In genomic region chr6:26411751-26412150, GRCh38 we compare ENCODE assay signal across 18 cellular contexts. TPM values are rescaled to one million over a fixed set of nuclear protein-coding genes. Genes with fewer than 3 reads are reported as not detected.
DNase-seq lines count a peak whose midpoint lies in the region; ATAC-seq and TF ChIP-seq lines count a peak whose summit lies in the region.
"Had no signal": no experiment of that assay in that cellular context is flagged by ENCODE, and none has a peak within 500 bp of the region (broad histone marks: within the 10 kb centered on the region; RNA-seq: fewer than 3 reads in every experiment).

No MANE protein-coding gene starts in this region.

- no peaks in the 10 kb centered on the region for H3K9me3 ChIP-seq in breast epithelium
- H3K9me3 ChIP-seq in PC-3 (ENCODE audit: low read length), result no peaks in the 10 kb centered on the region
- H3K9me3 ChIP-seq: Caco-2, left ventricle myocardium inferior, upper lobe of right lung had no signal

- H3K4me2 ChIP-seq in PC-3 (ENCODE audit: low read length), result no peak overlapping the region

- BruUV-seq in MCF 10A (replicated peaks; lab: Mats Ljungman, UMichigan), result no TSS peak
- BruUV-seq in PC-3 (replicated peaks; lab: Mats Ljungman, UMichigan), result no TSS peak

- H3K4me3 ChIP-seq in breast epithelium, result no peak overlapping the region
- no peak overlapping the region for H3K4me3 ChIP-seq in PC-3 (ENCODE audit: low read length)
- H3K4me3 ChIP-seq: left ventricle myocardium inferior, upper lobe of right lung had no signal

- no peak overlapping the region for H3K4me3 Mint-ChIP-seq in MCF 10A (ENCODE audit: unreplicated experiment)
- no peak overlapping the region for H3K4me3 Mint-ChIP-seq in endothelial cell (ENCODE audit: unreplicated experiment)
- H3K4me3 Mint-ChIP-seq in stimulated activated memory B cell treated with anti-CD40 and anti-IgM and Interleukin-4, amounts not matched to agents 10 μg/mL and 1 μg/mL and 100 μg/mL, for 72 hours, result no peak overlapping the region
- no peak overlapping the region for H3K4me3 Mint-ChIP-seq in activated CD4-positive, alpha-beta memory T cell treated with anti-CD3 and anti-CD28 coated beads, Interleukin-2, amount 10 ng/mL, durations not matched to agents 7 days and 5 days
- H3K4me3 Mint-ChIP-seq: T-helper 1 cell treated with Interleukin-12 subunit alpha and Interleukin-12 subunit beta and Interleukin-4 antibody, amounts not matched to agents 30 μg/mL and 1 μg/mL, for 36 hours had no signal

- no peaks in the 10 kb centered on the region for H3K79me2 ChIP-seq in PC-3 (ENCODE audit: low read length)

- CTCF ChIA-PET in MCF 10A (lab: Yijun Ruan, JAX) (interaction anchor here (0.8 kb wide), 1 partner anchor 70 kb away, joined by 3 read pairs; no protein-coding TSS in a partner anchor), PC-3 (lab: Charles Lee) (interaction anchor here (0.8 to 1.2 kb wide), 2 partner anchors 70 to 116 kb away, joined by 3 to 6 read pairs; no protein-coding TSS in a partner anchor)
- CTCF ChIA-PET in activated CD4-positive, alpha-beta memory T cell treated with anti-CD3 and anti-CD28 coated beads, Interleukin-2, amount 10 ng/mL, durations not matched to agents 7 days and 5 days (lab: Charles Lee), result interaction anchor here (0.6 kb wide), 1 partner anchor 151 kb away, joined by 3 read pairs; no protein-coding TSS in a partner anchor

- H3K36me3 ChIP-seq in breast epithelium (no peaks in the 10 kb centered on the region), PC-3 (ENCODE audit: low read depth, low read length) (no peaks in the 10 kb centered on the region)
- H3K36me3 ChIP-seq: WERI-Rb-1 had no signal

- peak; percentile 15 for TF ChIP-seq CTCF in MCF 10A (IDR thresholded peaks at IDR 0.05; ENCODE audit: unreplicated experiment)
- no peak for TF ChIP-seq CTCF in breast epithelium (IDR thresholded peaks at IDR 0.05)
- 0 out of 2 replicates have a peak, but pooled peaks have one; percentile 16 for TF ChIP-seq CTCF in PC-3 (conservative IDR thresholded peaks at IDR 0.05; ENCODE audit: low read depth, low read length)
- no peak for TF ChIP-seq CTCF in endothelial cell (IDR thresholded peaks at IDR 0.05; ENCODE audit: unreplicated experiment)

- H3K4me1 ChIP-seq in breast epithelium, result no peaks in the 10 kb centered on the region
- no peaks in the 10 kb centered on the region for H3K4me1 ChIP-seq in PC-3 (ENCODE audit: insufficient read depth, low read length)
- H3K4me1 ChIP-seq: Caco-2, left ventricle myocardium inferior had no signal

- H3K9me3 Mint-ChIP-seq in MCF 10A (ENCODE audit: unreplicated experiment) (no peaks in the 10 kb centered on the region), endothelial cell (ENCODE audit: unreplicated experiment) (no peaks in the 10 kb centered on the region)
- peaks cover 4% of the 10 kb centered on the region for H3K9me3 Mint-ChIP-seq in stimulated activated memory B cell treated with anti-CD40 and anti-IgM and Interleukin-4, amounts not matched to agents 10 μg/mL and 1 μg/mL and 100 μg/mL, for 72 hours
- peaks cover 8% of the 10 kb centered on the region for H3K9me3 Mint-ChIP-seq in activated CD4-positive, alpha-beta memory T cell treated with anti-CD3 and anti-CD28 coated beads, Interleukin-2, amount 10 ng/mL, durations not matched to agents 7 days and 5 days

- H3K9me2 ChIP-seq in PC-3 (replicated peaks; ENCODE audit: low read length), result no peaks in the 10 kb centered on the region

- DNase-seq in MCF 10A (ENCODE audit: unreplicated experiment), result no peak
- no peak for DNase-seq in breast epithelium (ENCODE audit: low spot score in 2 of 2)
- no peak for DNase-seq in PC-3
- DNase-seq in endothelial cell (ENCODE audit: low spot score), result no peak
- no peak for DNase-seq in SKM-1 treated with dmso at 0.1 percent for 144 hours (lab: John Stamatoyannopoulos, UW; ENCODE audit: unreplicated experiment)
- no peak for DNase-seq in activated CD4-positive, alpha-beta memory T cell treated with anti-CD3 and anti-CD28 coated beads, Interleukin-2, amount 10 ng/mL, durations not matched to agents 7 days and 5 days
- DNase-seq: ACHN, Caco-2, cortex of kidney, left ventricle myocardium inferior, NCI-H526 treated with DMSO at 0.1 percent for 48 hours, SHP77, upper lobe of right lung, WERI-Rb-1 had no signal

- intact Hi-C loops in MCF 10A (cut with micrococcal nuclease) (loop anchor here (2.0 kb wide), 1 partner anchor 71 kb away; no protein-coding TSS in a partner anchor), breast epithelium (cut with DNase I; ENCODE audit: low total_unique reads) (no loop called here), PC-3 (cut with micrococcal nuclease) (loop anchor here (2.0 kb wide), 1 partner anchor 71 kb away; no protein-coding TSS in a partner anchor)

- no peak overlapping the region for H2AFZ ChIP-seq in PC-3 (ENCODE audit: low read length)

- H3K36me3 Mint-ChIP-seq in MCF 10A (ENCODE audit: insufficient read depth, unreplicated experiment), result no peaks in the 10 kb centered on the region
- H3K36me3 Mint-ChIP-seq in endothelial cell (ENCODE audit: low read depth, unreplicated experiment), result peaks cover 1% of the 10 kb centered on the region
- peaks cover 81% of the 10 kb centered on the region for H3K36me3 Mint-ChIP-seq in stimulated activated memory B cell treated with anti-CD40 and anti-IgM and Interleukin-4, amounts not matched to agents 10 μg/mL and 1 μg/mL and 100 μg/mL, for 72 hours
- H3K36me3 Mint-ChIP-seq in activated CD4-positive, alpha-beta memory T cell treated with anti-CD3 and anti-CD28 coated beads, Interleukin-2, amount 10 ng/mL, durations not matched to agents 7 days and 5 days (ENCODE audit: low read depth), result peaks cover 86% of the 10 kb centered on the region

- TF ChIP-seq POLR2A in breast epithelium (IDR thresholded peaks at IDR 0.05), result no peak

- H3K27me3 ChIP-seq in breast epithelium (no peaks in the 10 kb centered on the region), PC-3 (ENCODE audit: low read length) (no peaks in the 10 kb centered on the region)
- H3K27me3 ChIP-seq: upper lobe of right lung had no signal

- no peak overlapping the region for H3K27ac ChIP-seq in breast epithelium
- H3K27ac ChIP-seq in PC-3 (ENCODE audit: low read length), result no peak overlapping the region
- H3K27ac ChIP-seq: epithelial cell of prostate, left ventricle myocardium inferior, upper lobe of right lung, WERI-Rb-1 had no signal

- no peak overlapping the region for H3K27ac Mint-ChIP-seq in MCF 10A (ENCODE audit: low read depth, unreplicated experiment)
- peak overlapping the region; percentile 68 for H3K27ac Mint-ChIP-seq in endothelial cell (ENCODE audit: unreplicated experiment)
- H3K27ac Mint-ChIP-seq in stimulated activated memory B cell treated with anti-CD40 and anti-IgM and Interleukin-4, amounts not matched to agents 10 μg/mL and 1 μg/mL and 100 μg/mL, for 72 hours, result peak overlapping the region; percentile 23
- H3K27ac Mint-ChIP-seq in activated CD4-positive, alpha-beta memory T cell treated with anti-CD3 and anti-CD28 coated beads, Interleukin-2, amount 10 ng/mL, durations not matched to agents 7 days and 5 days, result no peak overlapping the region
- H3K27ac Mint-ChIP-seq: T-helper 1 cell treated with Interleukin-12 subunit alpha and Interleukin-12 subunit beta and Interleukin-4 antibody, amounts not matched to agents 30 μg/mL and 1 μg/mL, for 36 hours had no signal

- H3K27me3 Mint-ChIP-seq in MCF 10A (ENCODE audit: insufficient read depth, unreplicated experiment) (no peaks in the 10 kb centered on the region), endothelial cell (ENCODE audit: unreplicated experiment) (peaks cover 2% of the 10 kb centered on the region)
- no peaks in the 10 kb centered on the region for H3K27me3 Mint-ChIP-seq in stimulated activated memory B cell treated with anti-CD40 and anti-IgM and Interleukin-4, amounts not matched to agents 10 μg/mL and 1 μg/mL and 100 μg/mL, for 72 hours
- no peaks in the 10 kb centered on the region for H3K27me3 Mint-ChIP-seq in activated CD4-positive, alpha-beta memory T cell treated with anti-CD3 and anti-CD28 coated beads, Interleukin-2, amount 10 ng/mL, durations not matched to agents 7 days and 5 days

- ATAC-seq in PC-3 (peak; percentile 66), GM18861 (IDR thresholded peaks at IDR 0.05; ENCODE audit: unreplicated experiment) (no peak)
- ATAC-seq in stimulated activated memory B cell treated with anti-CD40 and anti-IgM and Interleukin-4, amounts not matched to agents 10 μg/mL and 1 μg/mL and 100 μg/mL, for 72 hours, result no peak
- ATAC-seq: upper lobe of right lung had no signal

- H3K4me1 Mint-ChIP-seq in MCF 10A (ENCODE audit: insufficient read depth, unreplicated experiment) (no peaks in the 10 kb centered on the region), endothelial cell (ENCODE audit: unreplicated experiment) (peaks cover 29% of the 10 kb centered on the region)
- H3K4me1 Mint-ChIP-seq in stimulated activated memory B cell treated with anti-CD40 and anti-IgM and Interleukin-4, amounts not matched to agents 10 μg/mL and 1 μg/mL and 100 μg/mL, for 72 hours, result peaks cover 32% of the 10 kb centered on the region
- H3K4me1 Mint-ChIP-seq in activated CD4-positive, alpha-beta memory T cell treated with anti-CD3 and anti-CD28 coated beads, Interleukin-2, amount 10 ng/mL, durations not matched to agents 7 days and 5 days, result peaks cover 7% of the 10 kb centered on the region

- no peak overlapping the region for H3K9ac ChIP-seq in PC-3 (ENCODE audit: low read length)

- POLR2A ChIA-PET in MCF 10A (lab: Yijun Ruan, JAX) (interaction anchor here (0.6 kb wide), 1 partner anchor 217 kb away, joined by 3 read pairs; no protein-coding TSS in a partner anchor), PC-3 (lab: Charles Lee; ENCODE audit: unreplicated experiment) (interaction anchor here (0.6 kb wide), 1 partner anchor 76 kb away, joined by 7 read pairs; no protein-coding TSS in a partner anchor)
- POLR2A ChIA-PET in activated CD4-positive, alpha-beta memory T cell treated with anti-CD3 and anti-CD28 coated beads, Interleukin-2, amount 10 ng/mL, durations not matched to agents 7 days and 5 days (lab: Charles Lee), result no interaction called here

- H3F3A ChIP-seq in PC-3 (ENCODE audit: low read length, unreplicated experiment), result no peaks in the 10 kb centered on the region

- no peaks in the 10 kb centered on the region for H4K20me1 ChIP-seq in PC-3 (ENCODE audit: low read length)

RNA-seq across cellular contexts. Expression of gene BTN3A1, which starts 9.7 kb away (rescaled TPM):
- 8.0 and 15.5 TPM in 2 replicates for total RNA-seq in MCF 10A (2022)
- total RNA-seq in breast epithelium, result 10 to 100 TPM in 2 of 3 donors, 1 to 10 TPM in 1; 9.1 to 23.4 (median 12.8) TPM
- 4.5 and 5.4 TPM in 2 replicates for total RNA-seq in PC-3 (2014; rRNA removed)
- 7.1 TPM for total RNA-seq in endothelial cell (ENCODE audit: unreplicated experiment)
- 100 to 1,000 TPM; 100 to 103 TPM for total RNA-seq in activated CD4-positive, alpha-beta memory T cell treated with anti-CD3 and anti-CD28 coated beads, Interleukin-2, amount 10 ng/mL, durations not matched to agents 7 days and 5 days

RNA-seq across cellular contexts. Expression of gene BTN3A3, which starts 28.6 kb away (rescaled TPM):
- total RNA-seq in MCF 10A (2022) (7.4 and 9.8 TPM in 2 replicates), breast epithelium (10 to 100 TPM in 2 of 3 donors, 1 to 10 TPM in 1; 7.4 to 18.0 (median 12.5) TPM), PC-3 (2014; rRNA removed) (5.0 and 10.1 TPM in 2 replicates), endothelial cell (ENCODE audit: unreplicated experiment) (3.1 TPM)
- 10 to 100 TPM; 63.5 to 63.6 TPM for total RNA-seq in activated CD4-positive, alpha-beta memory T cell treated with anti-CD3 and anti-CD28 coated beads, Interleukin-2, amount 10 ng/mL, durations not matched to agents 7 days and 5 days

RNA-seq across cellular contexts. Expression of gene BTN2A2, which starts 28.8 kb away (rescaled TPM):
- total RNA-seq in MCF 10A (2022), result 6.7 and 8.7 TPM in 2 replicates
- total RNA-seq in breast epithelium, result 10 to 100 TPM in 2 of 3 donors, 1 to 10 TPM in 1; 4.8 to 18.7 (median 11.5) TPM
- total RNA-seq in PC-3 (2014; rRNA removed), result 9.1 and 11.4 TPM in 2 replicates
- total RNA-seq in endothelial cell (ENCODE audit: unreplicated experiment), result 19.3 TPM
- 10 to 100 TPM; 23.4 to 25.7 TPM for total RNA-seq in activated CD4-positive, alpha-beta memory T cell treated with anti-CD3 and anti-CD28 coated beads, Interleukin-2, amount 10 ng/mL, durations not matched to agents 7 days and 5 days

RNA-seq across cellular contexts. Expression of gene BTN2A1, which starts 46.0 kb away (rescaled TPM):
- 14.6 and 16.9 TPM in 2 replicates for total RNA-seq in MCF 10A (2022)
- total RNA-seq in breast epithelium, result 10 to 100 TPM; 10.6 to 19.6 (median 14.1) TPM
- 13.1 and 14.6 TPM in 2 replicates for total RNA-seq in PC-3 (2014; rRNA removed)
- total RNA-seq in endothelial cell (ENCODE audit: unreplicated experiment), result 28.7 TPM
- 10 to 100 TPM; 28.2 to 31.0 TPM for total RNA-seq in activated CD4-positive, alpha-beta memory T cell treated with anti-CD3 and anti-CD28 coated beads, Interleukin-2, amount 10 ng/mL, durations not matched to agents 7 days and 5 days

RNA-seq across cellular contexts. Expression of gene BTN3A2, which starts 46.8 kb away (rescaled TPM):
- total RNA-seq in MCF 10A (2022) (9.9 and 16.4 TPM in 2 replicates), breast epithelium (10 to 100 TPM; 13.6 to 20.3 (median 13.8) TPM), PC-3 (2014; rRNA removed) (2.4 and 5.4 TPM in 2 replicates), endothelial cell (ENCODE audit: unreplicated experiment) (8.2 TPM)
- total RNA-seq in activated CD4-positive, alpha-beta memory T cell treated with anti-CD3 and anti-CD28 coated beads, Interleukin-2, amount 10 ng/mL, durations not matched to agents 7 days and 5 days, result 100 to 1,000 TPM; 120 to 130 TPM

Comparison
In these comparisons a context has a peak if more than half of its experiments do, and no peak if none do; other contexts are left out.
1. CTCF ChIP-seq: peak in MCF 10A (single experiment) and PC-3 (single experiment); none in breast epithelium (0 of 3) and endothelial cell (single experiment).
2. H3K27ac Mint-ChIP-seq: peak in endothelial cell (single experiment) and stimulated activated memory B cell treated with anti-CD40 and anti-IgM and Interleukin-4, amounts not matched to agents 10 μg/mL and 1 μg/mL and 100 μg/mL, for 72 hours (single experiment); none in MCF 10A (single experiment) and activated CD4-positive, alpha-beta memory T cell treated with anti-CD3 and anti-CD28 coated beads, Interleukin-2, amount 10 ng/mL, durations not matched to agents 7 days and 5 days (single experiment).